ENCODE assay signal across 9 cellular contexts in the genomic region with DNA sequence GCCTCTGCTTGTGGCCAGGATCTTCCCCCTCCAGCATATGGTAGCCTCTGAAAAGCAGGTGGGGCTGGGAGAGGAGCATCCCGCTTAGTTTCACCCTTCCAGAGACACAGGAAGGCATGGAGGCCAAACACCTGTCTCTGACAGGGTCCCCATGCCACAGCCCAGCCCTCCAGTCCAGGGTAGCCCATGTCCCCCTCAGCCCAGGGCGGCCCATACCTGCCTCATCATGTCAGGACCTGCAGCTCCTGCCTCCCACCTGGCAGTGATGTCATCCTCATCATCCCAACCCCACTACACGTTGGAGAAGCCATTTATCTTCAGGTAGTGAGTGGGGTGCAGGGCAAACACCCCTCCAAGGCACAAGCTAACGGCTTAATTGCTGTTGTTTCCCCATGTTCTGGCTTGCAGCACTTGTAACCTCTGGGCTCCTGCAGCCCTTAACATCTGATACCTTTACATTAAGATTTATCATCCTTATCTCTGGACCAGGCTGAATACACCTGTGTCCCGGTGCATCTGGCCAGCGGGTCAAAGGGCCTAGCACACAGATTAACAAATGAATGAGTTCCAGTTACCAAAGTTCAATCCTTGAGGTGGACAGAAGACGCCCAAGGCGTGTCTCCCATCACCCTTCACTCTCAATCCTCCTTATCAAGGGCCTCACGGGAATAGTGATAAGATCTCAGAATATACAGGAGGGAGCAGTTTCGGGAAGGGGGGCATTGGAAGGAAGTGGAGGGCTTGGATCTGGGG. TPM values are rescaled to one million over a fixed set of nuclear protein-coding genes. Genes with fewer than 3 reads are reported as not detected.
A peak's percentile ranks its signal among the peaks of the same experiment; 100 is the strongest.
DNase-seq lines count a peak whose midpoint lies in the region; TF ChIP-seq lines count a peak whose summit lies in the region.
"Had no signal": no experiment of that assay in that cellular context is flagged by ENCODE, and none has a peak within 500 bp of the region (broad histone marks: within the 10 kb centered on the region; RNA-seq: fewer than 3 reads in every experiment).

No MANE protein-coding gene starts in this region.

- TF ChIP-seq CTCF in stomach (IDR thresholded peaks at IDR 0.05): no peak

- no peak overlapping the region for H3K27ac ChIP-seq in iPS-18a (ENCODE audit: low read length)
- H3K27ac ChIP-seq in stomach: peak overlapping the region in 3 of 5 donors; percentile 37 to 74 (median 68)

- no peak for TF ChIP-seq POLR2A in stomach (IDR thresholded peaks at IDR 0.05)

- peaks cover 3% of the 10 kb centered on the region for H3K27me3 Mint-ChIP-seq in activated CD4-positive, alpha-beta memory T cell treated with anti-CD3 and anti-CD28 coated beads for 36 hours

- peaks cover 16% of the 10 kb centered on the region for H3K4me1 Mint-ChIP-seq in activated CD4-positive, alpha-beta memory T cell treated with anti-CD3 and anti-CD28 coated beads for 36 hours (ENCODE audit: low read depth)

- no peaks in the 10 kb centered on the region for H3K36me3 ChIP-seq in iPS-18a (ENCODE audit: control insufficient read depth, low read depth, low read length)
- H3K36me3 ChIP-seq in stomach: peaks cover 0 to 2% (median 0%) of the 10 kb centered on the region in 4 donors

- peaks cover 23% of the 10 kb centered on the region for H3K9me3 Mint-ChIP-seq in activated CD4-positive, alpha-beta memory T cell treated with anti-CD3 and anti-CD28 coated beads for 36 hours

- intact Hi-C loops in activated CD4-positive, alpha-beta memory T cell treated with anti-CD3 and anti-CD28 coated beads for 36 hours (cut with micrococcal nuclease): loop anchor here (10.0 kb wide), 1 partner anchor 199 kb away; the partner anchor contains the start of gene C19orf84
- intact Hi-C loops in stomach (cut with DNase I; ENCODE audit: low total_unique reads): no loop called here

- H3K9me3 ChIP-seq in iPS-18a (ENCODE audit: control insufficient read depth, low read depth, low read length) (no peaks in the 10 kb centered on the region), stomach (peaks cover 0 to 5% (median 2%) of the 10 kb centered on the region in 4 donors)

- H3K4me3 ChIP-seq in iPS-18a (ENCODE audit: low read length): peak overlapping the region; percentile 85
- H3K4me3 ChIP-seq in stomach: peak overlapping the region; percentile 58 to 91 (median 74)

- TF ChIP-seq EP300 in stomach (IDR thresholded peaks at IDR 0.05): no peak

- peak; percentile 26 for DNase-seq in NCI-H82 (lab: John Stamatoyannopoulos, UW)
- no peak for DNase-seq in NCI-H82 treated with DMSO at 0.1 percent for 48 hours (lab: John Stamatoyannopoulos, UW; ENCODE audit: unreplicated experiment)
- DNase-seq in activated CD4-positive, alpha-beta memory T cell treated with anti-CD3 and anti-CD28 coated beads for 36 hours: no peak
- no peak for DNase-seq in stomach
- no peak for DNase-seq in NCI-H2196 treated with DMSO at 0.1 percent for 48 hours (lab: John Stamatoyannopoulos, UW; ENCODE audit: unreplicated experiment)
- DNase-seq in SHP77 (lab: John Stamatoyannopoulos, UW): no peak
- no peak for DNase-seq in NCI-H2081 treated with DMSO at 0.1 percent for 48 hours (lab: John Stamatoyannopoulos, UW)

- POLR2A ChIA-PET in activated CD4-positive, alpha-beta memory T cell treated with anti-CD3 and anti-CD28 coated beads for 36 hours (lab: Charles Lee): no interaction called here

- peak overlapping the region; percentile 81 for H3K4me3 Mint-ChIP-seq in activated CD4-positive, alpha-beta memory T cell treated with anti-CD3 and anti-CD28 coated beads for 36 hours

- H3K4me1 ChIP-seq in iPS-18a (ENCODE audit: control insufficient read depth, low read depth, low read length): no peaks in the 10 kb centered on the region
- peaks cover 18 to 24% (median 20%) of the 10 kb centered on the region in 4 donors for H3K4me1 ChIP-seq in stomach

- H3K9ac ChIP-seq in iPS-18a (ENCODE audit: low read length): no peak overlapping the region

- H3K27ac Mint-ChIP-seq in activated CD4-positive, alpha-beta memory T cell treated with anti-CD3 and anti-CD28 coated beads for 36 hours: no peak overlapping the region

- peaks cover 9% of the 10 kb centered on the region for H3K36me3 Mint-ChIP-seq in activated CD4-positive, alpha-beta memory T cell treated with anti-CD3 and anti-CD28 coated beads for 36 hours

- 20 to 34% (median 24%) methylated on average over 9 to 10 of the region's 10 CpGs for WGBS in stomach, 5 donors

- H3K27me3 ChIP-seq in iPS-18a (ENCODE audit: control insufficient read depth, insufficient read depth, low read length) (no peaks in the 10 kb centered on the region), stomach (peaks cover 0 to 13% (median 0%) of the 10 kb centered on the region in 3 donors)

- CTCF ChIA-PET in activated CD4-positive, alpha-beta memory T cell treated with anti-CD3 and anti-CD28 coated beads for 36 hours (lab: Charles Lee): no interaction called here

RNA-seq across cellular contexts. Expression of gene ZNF175, which starts 22.2 kb away (rescaled TPM):
- total RNA-seq in activated CD4-positive, alpha-beta memory T cell treated with anti-CD3 and anti-CD28 coated beads for 36 hours: 1 to 10 TPM; 7.1 to 7.9 TPM
- 10 to 100 TPM in 1 of 5 donors, 1 to 10 TPM in 4; 3.8 to 12.9 (median 5.0) TPM for total RNA-seq in stomach
- polyA plus RNA-seq in stomach: 1 to 10 TPM; 1.2 to 3.1 (median 1.7) TPM

RNA-seq across cellular contexts. Expression of gene SIGLEC5, which starts 36.9 kb away (rescaled TPM):
- not detected for total RNA-seq in activated CD4-positive, alpha-beta memory T cell treated with anti-CD3 and anti-CD28 coated beads for 36 hours
- total RNA-seq in stomach: 1 to 10 TPM in 1 of 5 donors, under 1 TPM in 1, not detected in 3; 0.58 to 1.8 TPM
- 1 to 10 TPM in 1 of 3 donors, not detected in 2; 1.2 TPM for polyA plus RNA-seq in stomach
- total RNA-seq: SK-MEL-5 had no signal

RNA-seq across cellular contexts. Expression of gene SIGLEC14, which starts 53.3 kb away (rescaled TPM):
- not detected for total RNA-seq in activated CD4-positive, alpha-beta memory T cell treated with anti-CD3 and anti-CD28 coated beads for 36 hours
- total RNA-seq in stomach: 1 to 10 TPM in 3 of 5 donors, not detected in 2; 2.0 to 5.4 (median 2.8) TPM
- polyA plus RNA-seq in stomach: 1 to 10 TPM in 1 of 3 donors, under 1 TPM in 1, not detected in 1; 0.55 to 1.8 TPM
- total RNA-seq: SK-MEL-5 had no signal
